In genomic region chr4:120232050-120232449, GRCh38 we compare ENCODE assay signal across 27 cellular contexts.
"Had no signal": no experiment of that assay in that cellular context is flagged by ENCODE, and none has a peak within 500 bp of the region (broad histone marks: within the 10 kb centered on the region; RNA-seq: fewer than 3 reads in every experiment).

No MANE protein-coding gene starts in this region.

- H3K27me3 ChIP-seq: esophagus squamous epithelium, neural progenitor cell, right atrium auricular region, suprapubic skin, transverse colon, upper lobe of right lung, uterus had no signal

- H3K27ac Mint-ChIP-seq: dendritic cell treated with granulocyte-macrophage colony-stimulating factor and Interleukin-4, amounts not matched to agents 40 ng/mL and 50 ng/mL, for 4 days; mesothelial cell of epicardium; naive B cell; natural killer cell treated with Interleukin-12 subunit alpha and Interleukin-12 subunit beta and Interleukin-15 and Interleukin-18, amount 100 ng/mL, for 72 hours; neural progenitor cell; stimulated activated naive CD8-positive, alpha-beta T cell treated with anti-CD3 and anti-CD28 coated beads, Interleukin-15, amount 100 ng/mL, for 72 hours had no signal

- H3K36me3 ChIP-seq: esophagus squamous epithelium, neural progenitor cell, prostate gland, right atrium auricular region, suprapubic skin, transverse colon, upper lobe of right lung, uterus had no signal

- H3K4me3 Mint-ChIP-seq: dendritic cell treated with granulocyte-macrophage colony-stimulating factor and Interleukin-4, amounts not matched to agents 40 ng/mL and 50 ng/mL, for 4 days; mesothelial cell of epicardium; naive B cell; natural killer cell treated with Interleukin-12 subunit alpha and Interleukin-12 subunit beta and Interleukin-15 and Interleukin-18, amount 100 ng/mL, for 72 hours; neural progenitor cell; stimulated activated naive CD8-positive, alpha-beta T cell treated with anti-CD3 and anti-CD28 coated beads, Interleukin-15, amount 100 ng/mL, for 72 hours had no signal

- DNase-seq: cerebellar nuclear complex; effector CD8-positive, alpha-beta T cell; erythroblast; esophagus squamous epithelium; kidney; mesenchymal stem cell; mucosa of descending colon; naive B cell; stimulated activated CD4-positive, alpha-beta T cell treated with anti-CD3 and anti-CD28 coated beads, Interleukin-4, amount 100 ng/mL, for 4 hours; stimulated activated naive CD4-positive, alpha-beta T cell; stimulated activated naive CD8-positive, alpha-beta T cell treated with anti-CD3 and anti-CD28 coated beads, Interleukin-15, amount 100 ng/mL, for 72 hours; transverse colon; upper lobe of right lung; uterus had no signal

- H3K4me1 ChIP-seq: esophagus squamous epithelium, neural progenitor cell, prostate gland, right atrium auricular region, suprapubic skin, uterus had no signal

- H3K9me3 Mint-ChIP-seq: stimulated activated naive CD8-positive, alpha-beta T cell treated with anti-CD3 and anti-CD28 coated beads, Interleukin-15, amount 100 ng/mL, for 72 hours had no signal

- H3K4me2 ChIP-seq: neural progenitor cell had no signal

- H3K4me3 ChIP-seq: esophagus squamous epithelium, lung, mucosa of descending colon, neural progenitor cell, prostate gland, right atrium auricular region, suprapubic skin, transverse colon, upper lobe of right lung, uterus had no signal

- H3K9me3 ChIP-seq: esophagus squamous epithelium, mucosa of descending colon, prostate gland, right atrium auricular region, suprapubic skin, transverse colon, upper lobe of right lung, uterus had no signal

- H3K27me3 Mint-ChIP-seq: dendritic cell treated with granulocyte-macrophage colony-stimulating factor and Interleukin-4, amounts not matched to agents 40 ng/mL and 50 ng/mL, for 4 days; naive B cell; natural killer cell treated with Interleukin-12 subunit alpha and Interleukin-12 subunit beta and Interleukin-15 and Interleukin-18, amount 100 ng/mL, for 72 hours had no signal

- ATAC-seq: left lobe of liver; mucosa of descending colon; natural killer cell treated with Interleukin-12 subunit alpha and Interleukin-12 subunit beta and Interleukin-15 and Interleukin-18, amount 100 ng/mL, for 72 hours; sciatic nerve; stimulated activated naive CD8-positive, alpha-beta T cell treated with anti-CD3 and anti-CD28 coated beads, Interleukin-15, amount 100 ng/mL, for 72 hours; upper lobe of right lung had no signal

- H3K27ac ChIP-seq: esophagus squamous epithelium, neural progenitor cell, prostate gland, right atrium auricular region, suprapubic skin, transverse colon, upper lobe of right lung, uterus had no signal

- H3K9ac ChIP-seq: neural progenitor cell had no signal

- FAIRE-seq: colon, endothelial cell of umbilical vein, frontal cortex, kidney had no signal

- H3K4me1 Mint-ChIP-seq: naive B cell; neural progenitor cell; stimulated activated naive CD8-positive, alpha-beta T cell treated with anti-CD3 and anti-CD28 coated beads, Interleukin-15, amount 100 ng/mL, for 72 hours had no signal

- H2AFZ ChIP-seq: neural progenitor cell had no signal

- H3K36me3 Mint-ChIP-seq: naive B cell, neural progenitor cell had no signal
